1 cellular context compared by ENCODE assay signal in the genomic region with DNA sequence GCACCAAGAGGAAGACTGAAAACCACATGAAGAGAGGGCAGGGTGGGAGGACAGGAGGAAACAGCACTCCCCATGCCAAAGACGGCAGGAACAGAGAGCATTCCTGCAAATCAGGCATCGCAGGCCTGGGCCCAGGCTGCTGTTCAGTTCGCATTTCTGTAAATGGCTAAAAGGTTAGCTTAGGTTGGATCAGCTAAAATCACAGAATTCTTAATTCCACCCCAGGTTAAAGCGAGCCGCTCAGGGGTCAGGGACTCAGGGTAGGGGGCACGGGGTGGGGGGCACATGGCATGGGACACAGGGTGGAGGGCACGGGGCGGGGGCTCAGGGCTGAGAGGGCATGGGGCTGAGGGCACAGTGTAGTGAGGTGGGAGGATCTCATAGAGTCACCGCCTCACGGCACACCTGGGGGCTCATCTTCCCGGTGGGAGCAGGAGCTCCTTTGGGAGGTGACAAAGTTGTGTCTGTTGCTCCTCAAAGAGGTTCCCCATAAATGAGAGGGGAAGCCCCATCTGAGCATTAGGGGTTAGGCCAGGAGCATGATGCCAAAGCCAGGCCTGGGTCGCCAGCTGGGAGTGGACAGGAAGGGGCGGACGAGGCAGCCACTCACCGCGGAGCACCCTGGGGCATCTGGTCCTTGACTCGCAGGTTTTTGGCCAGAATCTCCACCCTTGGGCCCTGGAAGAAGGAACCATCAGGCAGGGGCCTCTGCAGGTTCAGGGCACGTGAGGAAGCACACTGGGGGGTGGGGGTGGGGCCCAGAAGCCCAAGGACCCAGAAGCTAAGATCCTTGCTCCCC.
TF ChIP-seq lines count a peak whose summit lies in the region.

No MANE protein-coding gene starts in this region.

TF ChIP-seq in K562, 482 proteins besides CTCF, POLR2A, EP300 and RAD21:
- TF ChIP-seq NFIX (CRISPR knock-in tag; IDR thresholded peaks at IDR 0.05; ENCODE audit: low read depth) = no peak
- TF ChIP-seq BHLHE40 (IDR thresholded peaks at IDR 0.05; ENCODE audit: low read length) = peak; percentile 13; the same call in 1 of the 2 replicates
- no peak for TF ChIP-seq ZNF124 (CRISPR knock-in tag; IDR thresholded peaks at IDR 0.05)
- no peak for TF ChIP-seq ILK (tag; IDR thresholded peaks at IDR 0.05; ENCODE audit: borderline replicate concordance, low read depth)
- TF ChIP-seq LCOR (CRISPR knock-in tag; IDR thresholded peaks at IDR 0.05) = no peak
- no peak for TF ChIP-seq ZNF212 (CRISPR knock-in tag; IDR thresholded peaks at IDR 0.05)
- no peak for TF ChIP-seq PTRF (tag; IDR thresholded peaks at IDR 0.05)
- TF ChIP-seq ZNF584 (CRISPR knock-in tag; IDR thresholded peaks at IDR 0.05; ENCODE audit: low read depth) = no peak
